In the genomic region with DNA sequence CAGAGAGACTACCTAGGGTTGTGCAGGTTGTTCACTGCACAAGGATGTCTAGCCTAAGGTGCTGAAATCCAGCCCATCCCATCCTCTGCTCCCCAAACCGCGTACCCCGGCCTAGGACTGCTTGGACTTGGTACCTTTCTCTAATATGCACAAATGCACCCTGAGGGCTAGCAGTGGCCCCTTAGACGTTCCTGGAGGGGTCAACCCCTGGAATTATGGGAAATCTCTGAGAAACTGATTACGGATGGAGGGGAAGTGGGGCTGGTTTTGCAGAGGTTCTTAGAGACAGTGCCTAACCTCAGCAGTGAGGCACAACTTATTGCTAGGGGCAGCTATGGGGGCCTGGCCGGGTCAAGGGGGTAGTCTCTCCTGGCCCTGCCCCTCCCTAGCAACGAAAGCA, we compare ENCODE assay signal across 1 cellular context.
TF ChIP-seq lines count a peak whose summit lies in the region.

No MANE protein-coding gene starts in this region.

TF ChIP-seq in K562, 482 proteins besides CTCF, POLR2A, EP300 and RAD21:
- TF ChIP-seq SPI1 (IDR thresholded peaks at IDR 0.05; ENCODE audit: borderline replicate concordance, low read depth, low read length) = peak; percentile 12; the same call in 1 of the 2 replicates
- TF ChIP-seq, protein P1, sequence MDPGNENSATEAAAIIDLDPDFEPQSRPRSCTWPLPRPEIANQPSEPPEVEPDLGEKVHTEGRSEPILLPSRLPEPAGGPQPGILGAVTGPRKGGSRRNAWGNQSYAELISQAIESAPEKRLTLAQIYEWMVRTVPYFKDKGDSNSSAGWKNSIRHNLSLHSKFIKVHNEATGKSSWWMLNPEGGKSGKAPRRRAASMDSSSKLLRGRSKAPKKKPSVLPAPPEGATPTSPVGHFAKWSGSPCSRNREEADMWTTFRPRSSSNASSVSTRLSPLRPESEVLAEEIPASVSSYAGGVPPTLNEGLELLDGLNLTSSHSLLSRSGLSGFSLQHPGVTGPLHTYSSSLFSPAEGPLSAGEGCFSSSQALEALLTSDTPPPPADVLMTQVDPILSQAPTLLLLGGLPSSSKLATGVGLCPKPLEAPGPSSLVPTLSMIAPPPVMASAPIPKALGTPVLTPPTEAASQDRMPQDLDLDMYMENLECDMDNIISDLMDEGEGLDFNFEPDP (CRISPR knock-in tag; IDR thresholded peaks at IDR 0.05) = no peak
- TF ChIP-seq RFX5 (IDR thresholded peaks at IDR 0.05; ENCODE audit: low read depth, low read length) = no peak
- TF ChIP-seq, protein P2, sequence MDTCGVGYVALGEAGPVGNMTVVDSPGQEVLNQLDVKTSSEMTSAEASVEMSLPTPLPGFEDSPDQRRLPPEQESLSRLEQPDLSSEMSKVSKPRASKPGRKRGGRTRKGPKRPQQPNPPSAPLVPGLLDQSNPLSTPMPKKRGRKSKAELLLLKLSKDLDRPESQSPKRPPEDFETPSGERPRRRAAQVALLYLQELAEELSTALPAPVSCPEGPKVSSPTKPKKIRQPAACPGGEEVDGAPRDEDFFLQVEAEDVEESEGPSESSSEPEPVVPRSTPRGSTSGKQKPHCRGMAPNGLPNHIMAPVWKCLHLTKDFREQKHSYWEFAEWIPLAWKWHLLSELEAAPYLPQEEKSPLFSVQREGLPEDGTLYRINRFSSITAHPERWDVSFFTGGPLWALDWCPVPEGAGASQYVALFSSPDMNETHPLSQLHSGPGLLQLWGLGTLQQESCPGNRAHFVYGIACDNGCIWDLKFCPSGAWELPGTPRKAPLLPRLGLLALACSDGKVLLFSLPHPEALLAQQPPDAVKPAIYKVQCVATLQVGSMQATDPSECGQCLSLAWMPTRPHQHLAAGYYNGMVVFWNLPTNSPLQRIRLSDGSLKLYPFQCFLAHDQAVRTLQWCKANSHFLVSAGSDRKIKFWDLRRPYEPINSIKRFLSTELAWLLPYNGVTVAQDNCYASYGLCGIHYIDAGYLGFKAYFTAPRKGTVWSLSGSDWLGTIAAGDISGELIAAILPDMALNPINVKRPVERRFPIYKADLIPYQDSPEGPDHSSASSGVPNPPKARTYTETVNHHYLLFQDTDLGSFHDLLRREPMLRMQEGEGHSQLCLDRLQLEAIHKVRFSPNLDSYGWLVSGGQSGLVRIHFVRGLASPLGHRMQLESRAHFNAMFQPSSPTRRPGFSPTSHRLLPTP (IDR thresholded peaks at IDR 0.05; ENCODE audit: borderline replicate concordance, extremely low read depth, insufficient read length) = no peak
TF ChIP-seq in K562: peak in this region for 1.
